In genomic region chr6:118864330-118865166, GRCh38 we compare ENCODE assay signal across 10 cellular contexts. TPM values are rescaled to one million over a fixed set of nuclear protein-coding genes. Genes with fewer than 3 reads are reported as not detected.
A peak's percentile ranks its signal among the peaks of the same experiment; 100 is the strongest.
DNase-seq lines count a peak whose midpoint lies in the region; ATAC-seq and TF ChIP-seq lines count a peak whose summit lies in the region.
"Had no signal": no experiment of that assay in that cellular context is flagged by ENCODE, and none has a peak within 500 bp of the region (broad histone marks: within the 10 kb centered on the region; RNA-seq: fewer than 3 reads in every experiment).

No MANE protein-coding gene starts in this region.

- H3K27ac Mint-ChIP-seq in activated T-cell treated with anti-CD3 and anti-CD28 coated beads, Interleukin-2, amount 50 U/mL, for 72 hours: peak overlapping the region; percentile 3
- H3K27ac Mint-ChIP-seq in natural killer cell treated with Interleukin-12 subunit alpha and Interleukin-12 subunit beta and Interleukin-15 and Interleukin-18, amount 100 ng/mL, for 72 hours: peak overlapping the region in 1 of 2 donors; percentile 25
- no peak overlapping the region for H3K27ac Mint-ChIP-seq in Caco-2 (ENCODE audit: unreplicated experiment)

- no peaks in the 10 kb centered on the region for H3K9me3 ChIP-seq in Caco-2

- no peaks in the 10 kb centered on the region for H3K27me3 Mint-ChIP-seq in activated T-cell treated with anti-CD3 and anti-CD28 coated beads, Interleukin-2, amount 50 U/mL, for 72 hours (ENCODE audit: low read depth)
- no peaks in the 10 kb centered on the region for H3K27me3 Mint-ChIP-seq in natural killer cell treated with Interleukin-12 subunit alpha and Interleukin-12 subunit beta and Interleukin-15 and Interleukin-18, amount 100 ng/mL, for 72 hours
- H3K27me3 Mint-ChIP-seq in Caco-2 (ENCODE audit: insufficient read depth, unreplicated experiment): no peaks in the 10 kb centered on the region

- H3K4me1 Mint-ChIP-seq in activated T-cell treated with anti-CD3 and anti-CD28 coated beads, Interleukin-2, amount 50 U/mL, for 72 hours (ENCODE audit: low read depth): peaks cover 51% of the 10 kb centered on the region
- H3K4me1 Mint-ChIP-seq in natural killer cell treated with Interleukin-12 subunit alpha and Interleukin-12 subunit beta and Interleukin-15 and Interleukin-18, amount 100 ng/mL, for 72 hours (ENCODE audit: low read depth in 2 of 2): peaks cover 53 to 62% of the 10 kb centered on the region in 2 donors
- H3K4me1 Mint-ChIP-seq in Caco-2 (ENCODE audit: low read depth, unreplicated experiment): no peaks in the 10 kb centered on the region

- ATAC-seq in GM18502 (IDR thresholded peaks at IDR 0.05; ENCODE audit: poor library complexity, unreplicated experiment): peak; percentile 47
- ATAC-seq in HG03354 (IDR thresholded peaks at IDR 0.05; ENCODE audit: poor library complexity, severe bottlenecking, unreplicated experiment): peak; percentile 53
- ATAC-seq in activated T-cell treated with anti-CD3 and anti-CD28 coated beads, Interleukin-2, amount 50 U/mL, for 72 hours (replicated peaks in 1 of 2): peak; percentile 24 to 25
- peak in 1 of 2 donors; percentile 20 for ATAC-seq in natural killer cell treated with Interleukin-12 subunit alpha and Interleukin-12 subunit beta and Interleukin-15 and Interleukin-18, amount 100 ng/mL, for 72 hours
- no peak for ATAC-seq in GM19035 (IDR thresholded peaks at IDR 0.05; ENCODE audit: unreplicated experiment)
- ATAC-seq: Right ventricle myocardium inferior had no signal

- intact Hi-C loops in Caco-2 (cut with micrococcal nuclease; ENCODE audit: unreplicated experiment): no loop called here

- peak overlapping the region; percentile 69 to 70 for H3K4me3 Mint-ChIP-seq in activated T-cell treated with anti-CD3 and anti-CD28 coated beads, Interleukin-2, amount 50 U/mL, for 72 hours
- H3K4me3 Mint-ChIP-seq in natural killer cell treated with Interleukin-12 subunit alpha and Interleukin-12 subunit beta and Interleukin-15 and Interleukin-18, amount 100 ng/mL, for 72 hours: peak overlapping the region; percentile 7
- H3K4me3 Mint-ChIP-seq in Caco-2 (ENCODE audit: unreplicated experiment): no peak overlapping the region

- no peak for TF ChIP-seq CTCF in Caco-2 (IDR thresholded peaks at IDR 0.05; ENCODE audit: insufficient read depth in 1 of 2, low read depth in 1 of 2, low read length in 1 of 2, severe bottlenecking in 1 of 2, unreplicated experiment in 1 of 2)

- POLR2A ChIA-PET in Caco-2 (lab: Charles Lee): no interaction called here

- no peaks in the 10 kb centered on the region for H3K27me3 ChIP-seq in Caco-2 (replicated peaks; ENCODE audit: control insufficient read depth, insufficient read depth, low read length)

- BruUV-seq in Caco-2 (replicated peaks; lab: Mats Ljungman, UMichigan): no TSS peak

- H3K9me3 Mint-ChIP-seq in activated T-cell treated with anti-CD3 and anti-CD28 coated beads, Interleukin-2, amount 50 U/mL, for 72 hours: peaks cover 7 to 10% of the 10 kb centered on the region in 2 donors
- no peaks in the 10 kb centered on the region for H3K9me3 Mint-ChIP-seq in natural killer cell treated with Interleukin-12 subunit alpha and Interleukin-12 subunit beta and Interleukin-15 and Interleukin-18, amount 100 ng/mL, for 72 hours
- peaks cover 23% of the 10 kb centered on the region for H3K9me3 Mint-ChIP-seq in Caco-2 (ENCODE audit: unreplicated experiment)

- CTCF ChIA-PET in Caco-2 (lab: Charles Lee): no interaction called here

- H3K4me1 ChIP-seq in Caco-2: no peaks in the 10 kb centered on the region

- H3K36me3 Mint-ChIP-seq in activated T-cell treated with anti-CD3 and anti-CD28 coated beads, Interleukin-2, amount 50 U/mL, for 72 hours (ENCODE audit: insufficient read depth in 2 of 2): peaks cover 17% of the 10 kb centered on the region in 2 donors
- peaks cover 16% of the 10 kb centered on the region for H3K36me3 Mint-ChIP-seq in natural killer cell treated with Interleukin-12 subunit alpha and Interleukin-12 subunit beta and Interleukin-15 and Interleukin-18, amount 100 ng/mL, for 72 hours
- H3K36me3 Mint-ChIP-seq in Caco-2 (ENCODE audit: insufficient read depth, unreplicated experiment): no peaks in the 10 kb centered on the region

- no peak for DNase-seq in activated T-cell treated with anti-CD3 and anti-CD28 coated beads, Interleukin-2, amount 50 U/mL, for 72 hours
- DNase-seq in natural killer cell treated with Interleukin-12 subunit alpha and Interleukin-12 subunit beta and Interleukin-15 and Interleukin-18, amount 100 ng/mL, for 72 hours (ENCODE audit: low spot score): no peak
- DNase-seq in mesenteric fat pad (ENCODE audit: low spot score) (no peak), Caco-2 (no peak), cortex of kidney (lab: John Stamatoyannopoulos, UW) (no peak)
- DNase-seq: NCI-H187 treated with DMSO at 0.1 percent for 48 hours had no signal

- H3K36me3 ChIP-seq in Caco-2 (ENCODE audit: control insufficient read depth, insufficient read depth, low read length): no peaks in the 10 kb centered on the region

- H3K4me3 ChIP-seq in Caco-2 (ENCODE audit: low read depth, low read length): no peak overlapping the region

RNA-seq across cellular contexts. Expression of gene ASF1A, which starts 29.4 kb away (rescaled TPM):
- 10 to 100 TPM; 45.6 to 58.4 TPM for total RNA-seq in activated T-cell treated with anti-CD3 and anti-CD28 coated beads, Interleukin-2, amount 50 U/mL, for 72 hours
- total RNA-seq in natural killer cell treated with Interleukin-12 subunit alpha and Interleukin-12 subunit beta and Interleukin-15 and Interleukin-18, amount 100 ng/mL, for 72 hours: 10 to 100 TPM; 15.9 to 36.4 TPM
- total RNA-seq in mesenteric fat pad (11.4 TPM), Caco-2 (2022) (21.9 and 22.5 TPM in 2 replicates)
